ENCODE assay signal across 10 cellular contexts in genomic region chr5:157486861-157487260, GRCh38. TPM values are rescaled to one million over a fixed set of nuclear protein-coding genes. Genes with fewer than 3 reads are reported as not detected.
DNase-seq lines count a peak whose midpoint lies in the region; ATAC-seq and TF ChIP-seq lines count a peak whose summit lies in the region.
"Had no signal": no experiment of that assay in that cellular context is flagged by ENCODE, and none has a peak within 500 bp of the region (broad histone marks: within the 10 kb centered on the region; RNA-seq: fewer than 3 reads in every experiment).

No MANE protein-coding gene starts in this region.

- H3K4me3 Mint-ChIP-seq in effector memory CD8-positive, alpha-beta T cell = peak overlapping the region in 1 of 2 donors; percentile 22
- no peak overlapping the region for H3K4me3 Mint-ChIP-seq in CD14-positive monocyte
- H3K4me3 Mint-ChIP-seq: activated naive CD4-positive, alpha-beta T cell treated with anti-CD3 and anti-CD28 coated beads, Interleukin-2, amount 50 U/mL, for 24 hours had no signal

- no peak for TF ChIP-seq CTCF in CD14-positive monocyte (IDR thresholded peaks at IDR 0.05)

- H3K27me3 Mint-ChIP-seq in effector memory CD8-positive, alpha-beta T cell = no peaks in the 10 kb centered on the region
- H3K27me3 Mint-ChIP-seq in CD14-positive monocyte (ENCODE audit: low read depth in 3 of 3) = peaks cover 0 to 1% (median 0%) of the 10 kb centered on the region in 3 donors
- H3K27me3 Mint-ChIP-seq: activated naive CD4-positive, alpha-beta T cell treated with anti-CD3 and anti-CD28 coated beads, Interleukin-2, amount 50 U/mL, for 24 hours had no signal

- H3K36me3 Mint-ChIP-seq in effector memory CD8-positive, alpha-beta T cell (ENCODE audit: insufficient read depth) = peaks cover 39% of the 10 kb centered on the region
- peaks cover 85 to 89% of the 10 kb centered on the region in 2 donors for H3K36me3 Mint-ChIP-seq in CD14-positive monocyte
- H3K36me3 Mint-ChIP-seq: activated naive CD4-positive, alpha-beta T cell treated with anti-CD3 and anti-CD28 coated beads, Interleukin-2, amount 50 U/mL, for 24 hours had no signal

- ATAC-seq in GM18498 (IDR thresholded peaks at IDR 0.05; ENCODE audit: unreplicated experiment) (peak; percentile 54), GM19397 (IDR thresholded peaks at IDR 0.05; ENCODE audit: unreplicated experiment) (peak; percentile 35), HG03103 (IDR thresholded peaks at IDR 0.05; ENCODE audit: low read depth, unreplicated experiment) (peak; percentile 29)
- no peak for ATAC-seq in effector memory CD8-positive, alpha-beta T cell (replicated peaks)

- intact Hi-C loops in CD14-positive monocyte (cut with micrococcal nuclease) = no loop called here

- DNase-seq in effector memory CD8-positive, alpha-beta T cell = no peak
- DNase-seq in CD14-positive monocyte (ENCODE audit: low spot score) = no peak
- DNase-seq in foreskin melanocyte = no peak
- no peak for DNase-seq in D341Med (ENCODE audit: low spot score)
- DNase-seq: GM23248 had no signal

- H3K27ac Mint-ChIP-seq in effector memory CD8-positive, alpha-beta T cell = peak overlapping the region; percentile 70 to 80
- H3K27ac Mint-ChIP-seq in CD14-positive monocyte = peak overlapping the region in 2 of 7 donors; percentile 42 to 75
- H3K27ac Mint-ChIP-seq: activated naive CD4-positive, alpha-beta T cell treated with anti-CD3 and anti-CD28 coated beads, Interleukin-2, amount 50 U/mL, for 24 hours had no signal

- H3K4me1 Mint-ChIP-seq in effector memory CD8-positive, alpha-beta T cell (ENCODE audit: low read depth in 2 of 2) = peaks cover 9 to 14% of the 10 kb centered on the region in 2 donors
- H3K4me1 Mint-ChIP-seq in CD14-positive monocyte = peaks cover 24% of the 10 kb centered on the region

- no peaks in the 10 kb centered on the region for H3K9me3 Mint-ChIP-seq in effector memory CD8-positive, alpha-beta T cell
- H3K9me3 Mint-ChIP-seq in CD14-positive monocyte = peaks cover 0 to 4% (median 0%) of the 10 kb centered on the region in 7 donors
- H3K9me3 Mint-ChIP-seq: activated naive CD4-positive, alpha-beta T cell treated with anti-CD3 and anti-CD28 coated beads, Interleukin-2, amount 50 U/mL, for 24 hours had no signal

RNA-seq across cellular contexts. Expression of gene NIPAL4, which starts 26.8 kb away (rescaled TPM):
- under 1 TPM in 1 of 2 donors, not detected in 1; 0.04 TPM for polyA plus RNA-seq in CD14-positive monocyte
- polyA plus RNA-seq: GM23248, neural cell had no signal
